ENCODE assay signal across 20 cellular contexts in genomic region chr1:78053498-78053897, GRCh38. TPM values are rescaled to one million over a fixed set of nuclear protein-coding genes. Genes with fewer than 3 reads are reported as not detected.
"Had no signal": no experiment of that assay in that cellular context is flagged by ENCODE, and none has a peak within 500 bp of the region (broad histone marks: within the 10 kb centered on the region; RNA-seq: fewer than 3 reads in every experiment).

No MANE protein-coding gene starts in this region.

- H3K27me3 ChIP-seq: MG63 had no signal

- H3K4me3 ChIP-seq: MG63 had no signal

- H3K36me3 ChIP-seq: MG63 had no signal

- DNase-seq: Karpas-422, KG1, MG63, NCI-H1092, NCI-H1105 treated with DMSO at 0.1 percent for 48 hours, NCI-H1417 treated with DMSO at 0.1 percent for 48 hours, NCI-H146, NCI-H1694 treated with DMSO at 0.1 percent for 48 hours, NCI-H1930, NCI-H2081, NCI-H2107, NCI-H2227 treated with DMSO at 0.1 percent for 48 hours, NCI-H524, NCI-H526 treated with DMSO at 0.1 percent for 48 hours, NCI-H748 treated with DMSO at 0.1 percent for 48 hours, RPMI8226, SHP77, SK-N-SH had no signal

- H3K9me3 ChIP-seq: SK-N-SH had no signal

RNA-seq across cellular contexts. Expression of gene GIPC2, which starts 7.7 kb away (rescaled TPM):
- total RNA-seq: NCI-H460, SK-MEL-5 had no signal
